ENCODE assay signal across 10 cellular contexts in the genomic region with DNA sequence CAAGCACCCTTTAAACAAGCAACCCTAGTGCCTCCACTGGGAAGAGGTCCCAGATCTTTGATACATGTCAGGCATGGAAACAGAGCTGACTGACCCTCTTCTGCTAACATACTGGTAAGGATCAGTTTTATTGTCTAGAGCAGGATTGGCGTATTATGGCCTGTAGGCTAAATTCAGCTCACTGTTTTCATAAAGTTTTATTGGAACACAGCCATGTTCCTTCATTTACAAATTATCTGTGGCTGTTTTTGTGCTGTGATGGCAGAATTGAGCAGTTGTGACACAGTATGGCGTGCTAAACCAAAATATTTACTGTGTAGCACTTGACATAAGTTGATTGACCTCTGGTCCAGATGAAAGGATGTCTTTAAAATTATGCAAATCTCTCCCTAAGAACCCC. TPM values are rescaled to one million over a fixed set of nuclear protein-coding genes. Genes with fewer than 3 reads are reported as not detected.
DNase-seq lines count a peak whose midpoint lies in the region; ATAC-seq, FAIRE-seq and TF ChIP-seq lines count a peak whose summit lies in the region.
"Had no signal": no experiment of that assay in that cellular context is flagged by ENCODE, and none has a peak within 500 bp of the region (broad histone marks: within the 10 kb centered on the region; RNA-seq: fewer than 3 reads in every experiment).

No MANE protein-coding gene starts in this region.

- H3K9ac ChIP-seq in GM12878 (ENCODE audit: control insufficient read depth, insufficient read depth, low read length) (no peak overlapping the region), GM23248 (no peak overlapping the region)

- no peaks in the 10 kb centered on the region for H3K9me3 ChIP-seq in right cardiac atrium (ENCODE audit: control insufficient read depth, low read length)
- H3K9me3 ChIP-seq in left ventricle myocardium inferior (replicated peaks): no peaks in the 10 kb centered on the region
- H3K9me3 ChIP-seq in GM12878 (replicated peaks; ENCODE audit: control insufficient read depth, insufficient read depth, low read length): no peaks in the 10 kb centered on the region
- H3K9me3 ChIP-seq in GM23248 (ENCODE audit: low read depth): no peaks in the 10 kb centered on the region

- H3F3A ChIP-seq in GM23248 (ENCODE audit: insufficient read depth): no peaks in the 10 kb centered on the region

- peak; percentile 32 for ATAC-seq in Right ventricle myocardium superior (ENCODE audit: poor library complexity)
- ATAC-seq in right cardiac atrium: no peak
- no peak for ATAC-seq in GM12878

- CTCF ChIA-PET in GM12878 (lab: Yijun Ruan, JAX): interaction anchor here (0.8 to 2.4 kb wide), 4 partner anchors 10 to 195 kb away, joined by 3 to 10 read pairs (median 3); a partner anchor contains a TSS

- WGBS in right cardiac atrium: 98% methylated on average over 2 of the region's 2 CpGs
- WGBS in GM12878 (ENCODE audit: insufficient coverage, insufficient replicate concordance, low lambda C conversion rate, missing lambda C conversion rate): 100% methylated on average over 2 of the region's 2 CpGs
- 73 to 88% methylated on average over 2 of the region's 2 CpGs for WGBS in GM23248 (ENCODE audit: low coverage in 1 of 2, low lambda C conversion rate in 2 of 2, missing lambda C conversion rate in 2 of 2), 2 experiments

- TF ChIP-seq CTCF in left ventricle myocardium inferior (IDR thresholded peaks at IDR 0.05; ENCODE audit: borderline replicate concordance) (no peak), GM12878 (IDR thresholded peaks at IDR 0.05 in 2 of 3, conservative IDR thresholded peaks at IDR 0.05 in 1 of 3; ENCODE audit: control insufficient read depth in 2 of 3, extremely low read depth in 1 of 3, insufficient read depth in 1 of 3, low read depth in 3 of 3, low read length in 3 of 3) (no peak)

- POLR2A ChIA-PET in GM12878 (lab: Charles Lee): no interaction called here

- intact Hi-C loops in Right ventricle myocardium superior (cut with DNase I): loop anchor here (10.0 kb wide), 1 partner anchor 193 kb away; no protein-coding TSS in a partner anchor
- intact Hi-C loops in right cardiac atrium (cut with DNase I): no loop called here
- intact Hi-C loops in left ventricle myocardium inferior (cut with micrococcal nuclease): no loop called here
- intact Hi-C loops in cardiac septum (cut with DNase I): loop anchor here (5.0 kb wide), 1 partner anchor 195 kb away; no protein-coding TSS in a partner anchor
- intact Hi-C loops in GM12878 (cut with micrococcal nuclease; ENCODE audit: unreplicated experiment): no loop called here

- BruUV-seq in GM12878 (replicated peaks; lab: Mats Ljungman, UMichigan): no TSS peak

- TF ChIP-seq POLR2A in GM12878 (IDR thresholded peaks at IDR 0.05; ENCODE audit: low read depth, low read length): no peak

- DNase-seq in Right ventricle myocardium superior (no peak), right cardiac atrium (no peak), left ventricle myocardium inferior (no peak), cardiac septum (ENCODE audit: low spot score) (no peak), GM12878 (ENCODE audit: low read depth, low spot score) (no peak), GM23248 (no peak)
- DNase-seq: DMS79 treated with DMSO at 0.1 percent for 48 hours, GF-D8 had no signal

- H3K9me2 ChIP-seq in GM23248 (ENCODE audit: insufficient read depth): no peaks in the 10 kb centered on the region

- H3K4me2 ChIP-seq in GM12878 (ENCODE audit: control insufficient read depth, insufficient read depth): no peak overlapping the region
- no peak overlapping the region for H3K4me2 ChIP-seq in GM23248 (ENCODE audit: unreplicated experiment)
- H3K4me2 ChIP-seq: GM23338 had no signal

- H3K79me2 ChIP-seq in GM12878 (ENCODE audit: control insufficient read depth, insufficient read depth, low read length) (no peaks in the 10 kb centered on the region), GM23248 (ENCODE audit: insufficient read depth) (no peaks in the 10 kb centered on the region)

- in situ Hi-C loops in GM12878 (cut with MboI): no loop called here
- in situ Hi-C loops in GM23248 (cut with MboI): loop anchor here (10.0 kb wide), 1 partner anchor 343 kb away; no protein-coding TSS in a partner anchor

- H3K27ac ChIP-seq in right cardiac atrium (ENCODE audit: low read length): no peak overlapping the region
- H3K27ac ChIP-seq in left ventricle myocardium inferior (replicated peaks): peak overlapping the region; percentile 36
- no peak overlapping the region for H3K27ac ChIP-seq in GM12878 (ENCODE audit: control insufficient read depth, insufficient read depth)
- H3K27ac ChIP-seq in temporal lobe (ENCODE audit: low read depth, low read length): peak overlapping the region; percentile 2
- no peak overlapping the region for H3K27ac ChIP-seq in GM23248

- H3K4me3 ChIP-seq in right cardiac atrium (ENCODE audit: low read length): no peak overlapping the region
- H3K4me3 ChIP-seq in left ventricle myocardium inferior: no peak overlapping the region
- no peak overlapping the region for H3K4me3 ChIP-seq in GM12878
- H3K4me3 ChIP-seq in GM23248: no peak overlapping the region
- H3K4me3 ChIP-seq: GM23338 had no signal

- H2AFZ ChIP-seq in GM12878 (ENCODE audit: control insufficient read depth, low read depth, low read length): no peak overlapping the region
- H2AFZ ChIP-seq in GM23248: no peak overlapping the region
- H2AFZ ChIP-seq: GM23338 had no signal

- TF ChIP-seq EP300 in GM12878 (IDR thresholded peaks at IDR 0.05; ENCODE audit: borderline replicate concordance in 1 of 2, control insufficient read depth in 1 of 2, low read depth in 2 of 2, low read length in 2 of 2): no peak

- no peak for TF ChIP-seq RAD21 in GM12878 (IDR thresholded peaks at IDR 0.05; ENCODE audit: insufficient read depth, low read depth, low read length)

- H3K36me3 ChIP-seq in left ventricle myocardium inferior (peaks cover 45% of the 10 kb centered on the region), GM12878 (ENCODE audit: control insufficient read depth in 2 of 2, insufficient read depth in 2 of 2, low read length in 1 of 2) (peaks cover 6 to 19% of the 10 kb centered on the region in 2 experiments), GM23248 (ENCODE audit: low read depth) (no peaks in the 10 kb centered on the region)

- H4K20me1 ChIP-seq in GM12878 (ENCODE audit: control insufficient read depth, insufficient read depth) (no peaks in the 10 kb centered on the region), GM23248 (ENCODE audit: insufficient read depth) (no peaks in the 10 kb centered on the region)

- FAIRE-seq in GM12878 (lab: Jason Lieb, UNC): no peak

- SMC1A ChIA-PET in GM12878 (lab: Charles Lee; ENCODE audit: uncharacterized antibody, unreplicated experiment): no interaction called here

- H3K4me1 ChIP-seq in right cardiac atrium (ENCODE audit: control insufficient read depth, insufficient read depth, low read length) (no peaks in the 10 kb centered on the region), left ventricle myocardium inferior (peaks cover 54% of the 10 kb centered on the region), GM12878 (ENCODE audit: control insufficient read depth, insufficient read depth, low read length) (no peaks in the 10 kb centered on the region), GM23248 (ENCODE audit: insufficient read depth) (no peaks in the 10 kb centered on the region)

- RAD21 ChIA-PET in GM12878 (lab: Charles Lee; ENCODE audit: unreplicated experiment): no interaction called here

- no peaks in the 10 kb centered on the region for H3K27me3 ChIP-seq in right cardiac atrium (ENCODE audit: control insufficient read depth, insufficient read depth)
- H3K27me3 ChIP-seq in left ventricle myocardium inferior (ENCODE audit: low read depth): no peaks in the 10 kb centered on the region
- H3K27me3 ChIP-seq in GM12878 (replicated peaks in 1 of 2; ENCODE audit: control insufficient read depth in 2 of 2, insufficient read depth in 2 of 2, low read length in 1 of 2): no peaks in the 10 kb centered on the region
- no peaks in the 10 kb centered on the region for H3K27me3 ChIP-seq in GM23248 (replicated peaks; ENCODE audit: insufficient read depth)

RNA-seq across cellular contexts. Expression of a gene that starts 45.0 kb away (rescaled TPM):
- total RNA-seq in Right ventricle myocardium superior: 1.6 TPM
- 1 to 10 TPM; 2.9 to 3.4 (median 3.0) TPM for total RNA-seq in right cardiac atrium
- polyA plus RNA-seq in right cardiac atrium: 0.97 TPM
- total RNA-seq in left ventricle myocardium inferior: 1.8 TPM
- total RNA-seq in cardiac septum: 0.97 TPM
- total RNA-seq in GM12878 (2013; cell fraction: nucleolus; rRNA removed): 55.7 and 69.0 TPM in 2 replicates
- 41.9 and 49.5 TPM in 2 replicates for total RNA-seq in GM12878 (2014; rRNA removed)
- 59.7 and 63.2 TPM in 2 replicates for total RNA-seq in GM12878 (2014; rRNA removed; fragmentation: Illumina TruSeq; extraction: Trizol)
- 43.0 and 46.7 TPM in 2 replicates for total RNA-seq in GM12878 (2021)
- 7.9 TPM for polyA plus RNA-seq in GM12878 (2011; ENCODE audit: low read depth)
- polyA plus RNA-seq in GM12878 (2011; rRNA removed): 30.3 and 39.2 TPM in 2 replicates
- 14.3 and 16.0 TPM in 2 replicates for polyA plus RNA-seq in GM12878 (2011; cell fraction: cytosol; rRNA removed)
- polyA plus RNA-seq in GM12878 (2011; cell fraction: nucleus; rRNA removed): 11.8 and 18.0 TPM in 2 replicates
- 12.3 and 16.4 TPM in 2 replicates for polyA plus RNA-seq in GM12878 (2012)
- 58.3 and 74.3 TPM in 2 replicates for polyA plus RNA-seq in GM12878 (2014; fragmentation: Illumina TruSeq; extraction: Trizol)
- polyA plus RNA-seq in GM12878 (2014; fragmentation: Nextera tagmentation; extraction: Ambion mirVana): 10 to 100 TPM in 1 of 2 experiments, 1 to 10 TPM in 1; 8.0 to 20.9 TPM
- 28.3 and 38.8 TPM in 2 replicates for polyA plus RNA-seq in GM12878 (2014; rRNA removed)
- polyA plus RNA-seq in GM12878 (2016; fragmentation: Nextera tagmentation; extraction: Ambion mirVana): 10 to 100 TPM; 22.0 to 27.4 TPM
- 28.0 and 28.6 TPM in 2 replicates for polyA minus RNA-seq in GM12878 (2011; rRNA and poly(A)+ RNA removed)
- 12.7 and 15.3 TPM in 2 replicates for polyA minus RNA-seq in GM12878 (2011; cell fraction: cytosol; rRNA and poly(A)+ RNA removed)
- 7.5 and 9.0 TPM in 2 replicates for polyA minus RNA-seq in GM12878 (2011; cell fraction: nucleus; rRNA and poly(A)+ RNA removed)
- total RNA-seq in temporal lobe: 10.8 TPM
- total RNA-seq in GM23248 (2014; rRNA removed; shearing (Covaris generic)): 9.0 and 11.3 TPM in 2 replicates
- polyA plus RNA-seq in GM23248 (2016; fragmentation: Nextera tagmentation; extraction: Ambion mirVana): 4.1 and 5.3 TPM in 2 replicates

RNA-seq across cellular contexts. Expression of a gene that starts 47.3 kb away (rescaled TPM):
- total RNA-seq in Right ventricle myocardium superior (16.9 TPM), right cardiac atrium (10 to 100 TPM; 17.4 to 21.2 (median 19.3) TPM), left ventricle myocardium inferior (20.4 TPM), cardiac septum (19.8 TPM), GM12878 (2014; rRNA removed) (24.5 and 33.1 TPM in 2 replicates), GM12878 (2014; rRNA removed; fragmentation: Illumina TruSeq; extraction: Trizol) (61.5 and 66.1 TPM in 2 replicates), GM12878 (2021) (35.8 and 37.0 TPM in 2 replicates), temporal lobe (17.5 TPM)
- polyA plus RNA-seq in right cardiac atrium (19.7 TPM), GM12878 (2011; rRNA removed) (43.1 and 57.9 TPM in 2 replicates), GM12878 (2014; fragmentation: Illumina TruSeq; extraction: Trizol) (67.3 and 72.4 TPM in 2 replicates), GM12878 (2014; fragmentation: Nextera tagmentation; extraction: Ambion mirVana) (10 to 100 TPM; 34.9 to 51.6 TPM), GM12878 (2014; rRNA removed) (23.9 and 33.0 TPM in 2 replicates), GM12878 (2016; fragmentation: Nextera tagmentation; extraction: Ambion mirVana) (10 to 100 TPM; 54.8 to 58.6 TPM), GM23248 (2016; fragmentation: Nextera tagmentation; extraction: Ambion mirVana) (30.2 and 33.1 TPM in 2 replicates)
- 23.9 and 25.1 TPM in 2 replicates for total RNA-seq in GM12878 (2013; cell fraction: nucleolus; rRNA removed)
- polyA plus RNA-seq in GM12878 (2011; ENCODE audit: low read depth): 31.1 TPM
- 26.9 and 28.4 TPM in 2 replicates for polyA plus RNA-seq in GM12878 (2011; cell fraction: cytosol; rRNA removed)
- 20.4 and 30.3 TPM in 2 replicates for polyA plus RNA-seq in GM12878 (2011; cell fraction: nucleus; rRNA removed)
- polyA plus RNA-seq in GM12878 (2012): 31.3 and 39.7 TPM in 2 replicates
- 29.1 and 30.1 TPM in 2 replicates for polyA minus RNA-seq in GM12878 (2011; rRNA and poly(A)+ RNA removed)
- 11.0 and 18.3 TPM in 2 replicates for polyA minus RNA-seq in GM12878 (2011; cell fraction: cytosol; rRNA and poly(A)+ RNA removed)
- polyA minus RNA-seq in GM12878 (2011; cell fraction: nucleus; rRNA and poly(A)+ RNA removed): 8.5 and 13.1 TPM in 2 replicates
- total RNA-seq in GM23248 (2014; rRNA removed; shearing (Covaris generic)): 14.4 and 24.6 TPM in 2 replicates

Comparison
In these comparisons a context has a peak if more than half of its experiments do, and no peak if none do; other contexts are left out.
1. H3K27ac ChIP-seq: peak in left ventricle myocardium inferior (single experiment) and temporal lobe (single experiment); none in right cardiac atrium (single experiment), GM12878 (single experiment) and GM23248 (single experiment).
2. intact Hi-C loops: an anchor here in Right ventricle myocardium superior (10.0 kb wide) and cardiac septum (5.0 kb wide); none called in right cardiac atrium, left ventricle myocardium inferior and GM12878.